Comparison of ENCODE assay signal across 9 cellular contexts in genomic region chr1:206120406-206120805, GRCh38. TPM values are rescaled to one million over a fixed set of nuclear protein-coding genes. Genes with fewer than 3 reads are reported as not detected.
"Had no signal": no experiment of that assay in that cellular context is flagged by ENCODE, and none has a peak within 500 bp of the region (broad histone marks: within the 10 kb centered on the region; RNA-seq: fewer than 3 reads in every experiment).

No MANE protein-coding gene starts in this region.

- DNase-seq: GM23248, GOT3, H9, HCEC 1CT, KG1 had no signal

- H3K4me3 ChIP-seq: GM23248 had no signal

- FAIRE-seq: H54 had no signal

- H3K9ac ChIP-seq: GM23248 had no signal

- H3K27ac ChIP-seq: GM23248, HL-60 had no signal

- H2AFZ ChIP-seq: GM23248 had no signal

RNA-seq across cellular contexts. Expression of gene AVPR1B, which starts 3.2 kb away (rescaled TPM):
- total RNA-seq: GM23248, H9, HT1080 had no signal
- polyA plus RNA-seq: GM23248, IgD-negative memory B cell had no signal
